1 cellular context compared by ENCODE assay signal in the genomic region with DNA sequence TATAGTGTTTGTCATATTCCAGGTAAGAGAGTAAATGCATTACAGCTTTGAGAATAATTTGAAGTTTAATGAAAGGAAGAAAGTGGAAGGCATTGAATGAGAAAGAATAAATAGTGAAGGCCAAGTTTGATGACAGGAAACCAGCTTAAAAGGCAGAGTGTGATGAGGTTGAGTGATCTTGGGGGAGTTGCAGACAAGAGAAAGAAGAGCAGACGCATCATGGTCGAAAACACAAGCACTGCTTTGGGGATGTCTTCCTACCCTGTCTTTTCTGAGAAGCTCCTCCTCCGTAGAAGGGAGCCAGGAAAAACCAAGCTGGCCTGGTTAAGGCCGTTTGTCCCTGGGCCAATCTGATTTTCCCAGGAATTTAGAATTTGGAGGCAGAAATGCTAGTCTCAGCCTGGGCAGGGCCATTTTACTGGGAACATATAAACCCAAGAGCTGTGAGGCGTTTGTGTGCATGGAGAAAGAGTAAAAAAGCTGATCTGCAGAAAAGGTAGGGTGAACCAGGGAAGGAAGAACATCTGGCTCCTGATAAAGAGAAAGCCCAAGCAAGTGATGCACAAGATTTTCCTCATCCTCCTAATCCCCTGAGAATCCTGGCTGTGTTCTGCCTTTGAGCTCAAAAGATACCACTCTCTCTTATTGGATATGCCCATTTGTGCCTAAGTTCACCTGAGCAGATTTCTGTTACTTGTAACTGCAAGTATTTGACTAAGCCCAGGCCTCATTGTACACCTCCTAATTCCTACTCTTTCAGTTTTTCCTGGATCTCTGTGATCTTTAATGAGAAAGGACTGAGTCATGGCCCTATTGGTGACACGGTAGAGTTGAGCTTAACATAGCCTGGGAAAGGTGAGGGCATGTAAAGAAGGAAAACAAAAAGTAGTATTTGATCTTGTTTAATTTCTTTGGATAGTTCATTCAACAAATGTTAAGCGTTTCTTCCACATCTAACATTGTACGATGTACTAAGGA.
TF ChIP-seq lines count a peak whose summit lies in the region.

No MANE protein-coding gene starts in this region.

TF ChIP-seq in WTC11, 78 proteins besides CTCF, POLR2A, EP300 and RAD21 (continued from another document):
- TF ChIP-seq, protein P1, sequence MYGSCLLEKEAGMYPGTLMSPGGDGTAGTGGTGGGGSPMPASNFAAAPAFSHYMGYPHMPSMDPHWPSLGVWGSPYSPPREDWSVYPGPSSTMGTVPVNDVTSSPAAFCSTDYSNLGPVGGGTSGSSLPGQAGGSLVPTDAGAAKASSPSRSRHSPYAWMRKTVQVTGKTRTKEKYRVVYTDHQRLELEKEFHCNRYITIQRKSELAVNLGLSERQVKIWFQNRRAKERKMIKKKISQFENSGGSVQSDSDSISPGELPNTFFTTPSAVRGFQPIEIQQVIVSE (CRISPR knock-in tag; IDR thresholded peaks at IDR 0.05; ENCODE audit: borderline replicate concordance), result no peak
- TF ChIP-seq GRHL2 (CRISPR knock-in tag; IDR thresholded peaks at IDR 0.05; ENCODE audit: insufficient replicate concordance, severe bottlenecking), result no peak
TF ChIP-seq in WTC11: peak in this region for 0.
